27 cellular contexts compared by ENCODE assay signal in the genomic region with DNA sequence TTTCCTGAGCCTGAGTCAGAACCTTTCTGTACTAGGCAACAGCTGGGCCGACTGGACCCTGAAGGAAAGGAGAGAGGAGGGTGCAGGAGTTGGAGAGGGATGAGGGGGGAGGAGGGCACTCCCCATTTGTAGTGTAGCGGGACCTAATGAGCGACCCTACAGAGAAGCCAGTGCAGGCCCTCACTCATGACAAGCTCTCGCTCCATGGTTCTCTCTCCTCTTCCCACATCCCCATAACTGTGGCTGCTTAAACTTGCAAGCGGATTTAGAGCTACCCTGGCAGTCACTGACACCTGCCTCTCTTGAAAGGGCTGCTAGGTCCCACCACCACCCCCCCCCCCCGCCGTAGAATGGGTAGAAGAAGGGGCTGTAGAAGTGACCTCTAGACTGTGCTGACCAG. TPM values are rescaled to one million over a fixed set of nuclear protein-coding genes. Genes with fewer than 3 reads are reported as not detected.
DNase-seq lines count a peak whose midpoint lies in the region; ATAC-seq, FAIRE-seq and TF ChIP-seq lines count a peak whose summit lies in the region.
"Had no signal": no experiment of that assay in that cellular context is flagged by ENCODE, and none has a peak within 500 bp of the region (broad histone marks: within the 10 kb centered on the region; RNA-seq: fewer than 3 reads in every experiment).

No MANE protein-coding gene starts in this region.

- CTCF ChIA-PET in HepG2 (lab: Yijun Ruan, JAX; ENCODE audit: low intra/inter-chr PET ratio, low total read pairs): no interaction called here

- H3K27me3 ChIP-seq in HepG2 (ENCODE audit: control insufficient read depth in 1 of 2, insufficient read depth in 2 of 2, low read length in 2 of 2): no peaks in the 10 kb centered on the region
- no peaks in the 10 kb centered on the region for H3K27me3 ChIP-seq in right lobe of liver
- H3K27me3 ChIP-seq: BE2C, BLaER1 had no signal

- H3K9me3 ChIP-seq in HepG2 (ENCODE audit: low read length): no peaks in the 10 kb centered on the region
- no peaks in the 10 kb centered on the region for H3K9me3 ChIP-seq in right lobe of liver
- H3K9me3 ChIP-seq: BE2C had no signal

- POLR2A ChIA-PET in HepG2 (lab: Yijun Ruan, JAX): interaction anchor here (0.7 to 4.7 kb wide), 4 partner anchors 12 to 109 kb away, joined by 3 to 31 read pairs (median 4); no protein-coding TSS in a partner anchor

- H3K27me3 Mint-ChIP-seq in nephron progenitor cell (ENCODE audit: low read depth, poor library complexity): peaks cover 4% of the 10 kb centered on the region
- H3K27me3 Mint-ChIP-seq: CD4-positive, CD25-positive, alpha-beta regulatory T cell had no signal

- no TSS peak for BruUV-seq in HepG2 (replicated peaks; lab: Mats Ljungman, UMichigan)

- peak overlapping the region; percentile 44 for H3K27ac Mint-ChIP-seq in nephron progenitor cell
- H3K27ac Mint-ChIP-seq: CD14-positive monocyte; CD8-positive, alpha-beta T cell had no signal

- H3K79me2 ChIP-seq in HepG2 (ENCODE audit: insufficient read depth, low read length): peaks cover 96% of the 10 kb centered on the region

- H3K27ac ChIP-seq in HepG2 (ENCODE audit: extremely low read length, insufficient read depth, low read length): no peak overlapping the region
- no peak overlapping the region for H3K27ac ChIP-seq in right lobe of liver
- H3K27ac ChIP-seq: 22Rv1, A549, BLaER1 had no signal

- in situ Hi-C loops in HepG2 (cut with HindIII; ENCODE audit: extremely low pct_ligation_motif_present, low pct_unique_long_range_greater_than_20kb) (no loop called here), ACHN (cut with HindIII; ENCODE audit: low pct_ligation_motif_present, low pct_unique_long_range_greater_than_20kb, low sequenced_read_pairs) (no loop called here)

- WGBS in HepG2 (ENCODE audit: low lambda C conversion rate): 99% methylated on average over 7 of the region's 7 CpGs
- 94% methylated on average over 3 of the region's 7 CpGs for WGBS in right lobe of liver (ENCODE audit: insufficient coverage, low coverage, low lambda C conversion rate, missing lambda C conversion rate)

- no peak for FAIRE-seq in HepG2 (lab: Jason Lieb, UNC)
- FAIRE-seq: A549, GM12878, GM12892, GM18507 had no signal

- H3K4me1 Mint-ChIP-seq in nephron progenitor cell: peaks cover 40% of the 10 kb centered on the region
- H3K4me1 Mint-ChIP-seq: CD14-positive monocyte had no signal

- H3K4me2 ChIP-seq in HepG2 (ENCODE audit: low read depth, low read length): no peak overlapping the region
- H3K4me2 ChIP-seq: A549, BLaER1 had no signal

- H3K9me3 Mint-ChIP-seq in nephron progenitor cell: peaks cover 9% of the 10 kb centered on the region
- H3K9me3 Mint-ChIP-seq: CD8-positive, alpha-beta T cell had no signal

- TF ChIP-seq CTCF in HepG2 (CRISPR knock-in tag; IDR thresholded peaks at IDR 0.05) (no peak), right lobe of liver (IDR thresholded peaks at IDR 0.05) (no peak), nephron progenitor cell (IDR thresholded peaks at IDR 0.05) (no peak)

- H3K4me3 Mint-ChIP-seq in nephron progenitor cell: no peak overlapping the region
- H3K4me3 Mint-ChIP-seq: CD14-positive monocyte; CD4-positive, CD25-positive, alpha-beta regulatory T cell; CD8-positive, alpha-beta T cell had no signal

- TF ChIP-seq EP300 in HepG2 (IDR thresholded peaks at IDR 0.05; ENCODE audit: low read depth in 2 of 2, low read length in 2 of 2): no peak
- TF ChIP-seq EP300 in HepG2 (CRISPR knock-in tag; IDR thresholded peaks at IDR 0.05; ENCODE audit: borderline replicate concordance): no peak

- TF ChIP-seq POLR2A in HepG2 (IDR thresholded peaks at IDR 0.05; ENCODE audit: insufficient read depth in 1 of 2, low read depth in 2 of 2, low read length in 2 of 2): no peak; a peak in 1 of 4 replicates
- TF ChIP-seq POLR2A in right lobe of liver (IDR thresholded peaks at IDR 0.05): no peak

- ATAC-seq in HepG2 (0 out of 3 replicates have a peak, but pooled peaks have one; percentile 1), right lobe of liver (no peak)
- ATAC-seq: A549; CD8-positive, alpha-beta T cell; GM12878 had no signal

- TF ChIP-seq RAD21 in HepG2 (CRISPR knock-in tag; IDR thresholded peaks at IDR 0.05): no peak

- intact Hi-C loops in HepG2 (cut with micrococcal nuclease; ENCODE audit: unreplicated experiment) (no loop called here), right lobe of liver (cut with DNase I) (no loop called here), posterior vena cava (cut with DNase I) (no loop called here)

- H4K20me1 ChIP-seq in HepG2 (ENCODE audit: insufficient read depth, low read length): peaks cover 99% of the 10 kb centered on the region
- H4K20me1 ChIP-seq: BLaER1 had no signal

- H2AFZ ChIP-seq in HepG2 (ENCODE audit: low read length): no peak overlapping the region

- no peak overlapping the region for H3K9ac ChIP-seq in HepG2 (ENCODE audit: insufficient read depth, low read depth, low read length)
- H3K9ac ChIP-seq: BLaER1 had no signal

- H3K36me3 Mint-ChIP-seq in nephron progenitor cell (ENCODE audit: low read depth): peaks cover 60% of the 10 kb centered on the region
- H3K36me3 Mint-ChIP-seq: CD14-positive monocyte had no signal

- H3K4me1 ChIP-seq in HepG2 (ENCODE audit: insufficient read depth, low read length) (peaks cover 91% of the 10 kb centered on the region), right lobe of liver (no peaks in the 10 kb centered on the region)
- H3K4me1 ChIP-seq: A549, BE2C had no signal

- H3K4me3 ChIP-seq in HepG2 (replicated peaks in 1 of 3; ENCODE audit: insufficient read depth in 1 of 3, low read depth in 2 of 3, low read length in 3 of 3): no peak overlapping the region
- H3K4me3 ChIP-seq in right lobe of liver: no peak overlapping the region
- H3K4me3 ChIP-seq: A549, BLaER1, GM12878 had no signal

- DNase-seq in HepG2 (ENCODE audit: low spot score): no peak
- no peak for DNase-seq in right lobe of liver
- no peak for DNase-seq in nephron progenitor cell
- DNase-seq in posterior vena cava (ENCODE audit: low spot score): peak; percentile 19
- no peak for DNase-seq in ACHN
- no peak for DNase-seq in COLO668 (lab: John Stamatoyannopoulos, UW; ENCODE audit: unreplicated experiment)
- DNase-seq: BE2C; C1 segment of cervical spinal cord; CD4-positive, CD25-positive, alpha-beta regulatory T cell; CD8-positive, alpha-beta T cell; COR-L47; DMS 273 treated with DMSO at 0.1 percent for 48 hours; DMS153; DMS53; DMS79; DND-41; EL; GDM1 had no signal

- peaks cover 73 to 94% of the 10 kb centered on the region in 2 experiments for H3K36me3 ChIP-seq in HepG2 (replicated peaks in 1 of 2; ENCODE audit: control insufficient read depth in 1 of 2, insufficient read depth in 2 of 2, low read length in 2 of 2)
- H3K36me3 ChIP-seq in right lobe of liver: no peaks in the 10 kb centered on the region
- H3K36me3 ChIP-seq: BE2C, BLaER1 had no signal

TF ChIP-seq in HepG2, 621 proteins besides CTCF, POLR2A, EP300 and RAD21:
- TF ChIP-seq RBFOX2 (IDR thresholded peaks at IDR 0.05; ENCODE audit: low read depth, low read length) (peak; percentile 72), RBM22 (optimal IDR thresholded peaks at IDR 0.05; ENCODE audit: low read length) (peak; percentile 78), POLR2G (IDR thresholded peaks at IDR 0.05; ENCODE audit: low read depth, low read length) (peak; percentile 20; the same call in 1 of the 2 replicates), AGO2 (optimal IDR thresholded peaks at IDR 0.05; ENCODE audit: low read depth, low read length) (peak; percentile 67), ZNF383 (CRISPR knock-in tag; IDR thresholded peaks at IDR 0.05; ENCODE audit: borderline replicate concordance) (no peak), HINFP (CRISPR knock-in tag; IDR thresholded peaks at IDR 0.05; ENCODE audit: low read depth) (no peak)

RNA-seq across cellular contexts. Expression of gene NKD1, which starts 14.5 kb away (rescaled TPM):
- total RNA-seq in HepG2 (2016; rRNA removed; fragmentation: Illumina TruSeq; extraction: Trizol) (59.0 and 70.4 TPM in 2 replicates), right lobe of liver (1 to 10 TPM in 5 of 6 experiments, under 1 TPM in 1; 0.69 to 2.6 (median 2.1) TPM), posterior vena cava (10 to 100 TPM; 25.7 to 67.6 TPM)
- 19.9 and 25.5 TPM in 2 replicates for total RNA-seq in HepG2 (2016; cell fraction: cytosol; rRNA removed; fragmentation: Illumina TruSeq; extraction: Trizol; ENCODE audit: low read depth)
- 50.0 and 70.7 TPM in 2 replicates for total RNA-seq in HepG2 (2016; cell fraction: insoluble cytoplasmic fraction; rRNA removed; fragmentation: Illumina TruSeq; extraction: Trizol)
- total RNA-seq in HepG2 (2016; cell fraction: membrane; rRNA removed; fragmentation: Illumina TruSeq; extraction: Trizol): 136 and 148 TPM in 2 replicates
- total RNA-seq in HepG2 (2016; cell fraction: nucleus; rRNA removed; fragmentation: Illumina TruSeq; extraction: Trizol): 61.9 and 70.6 TPM in 2 replicates
- 86.1 and 121 TPM in 2 replicates for polyA plus RNA-seq in HepG2 (2011; rRNA removed)
- polyA plus RNA-seq in HepG2 (2011; cell fraction: cytosol; rRNA removed): 22.3 and 49.7 TPM in 2 replicates
- 150 and 275 TPM in 2 replicates for polyA plus RNA-seq in HepG2 (2011; cell fraction: nucleus; rRNA removed)
- 58.7 and 76.3 TPM in 2 replicates for polyA plus RNA-seq in HepG2 (2012)
- polyA plus RNA-seq in HepG2 (2016; cell fraction: cytosol; fragmentation: Illumina TruSeq; extraction: Trizol; ENCODE audit: low read depth): 106 and 127 TPM in 2 replicates
- 95.8 and 124 TPM in 2 replicates for polyA plus RNA-seq in HepG2 (2016; cell fraction: insoluble cytoplasmic fraction; fragmentation: Illumina TruSeq; extraction: Trizol; ENCODE audit: low read depth)
- polyA plus RNA-seq in HepG2 (2016; cell fraction: membrane; fragmentation: Illumina TruSeq; extraction: Trizol; ENCODE audit: low read depth): 156 and 170 TPM in 2 replicates
- polyA plus RNA-seq in HepG2 (2016; cell fraction: nucleus; fragmentation: Illumina TruSeq; extraction: Trizol; ENCODE audit: insufficient read depth, low read depth): 155 and 169 TPM in 2 replicates
- 0.02 and 110 TPM in 2 replicates for polyA minus RNA-seq in HepG2 (2011; rRNA and poly(A)+ RNA removed; ENCODE audit: low replicate concordance)
- 14.3 and 28.8 TPM in 2 replicates for polyA minus RNA-seq in HepG2 (2011; cell fraction: cytosol; rRNA and poly(A)+ RNA removed)
- 43.1 and 57.6 TPM in 2 replicates for polyA minus RNA-seq in HepG2 (2011; cell fraction: nucleus; rRNA and poly(A)+ RNA removed)
- total RNA-seq: G401 had no signal
- polyA plus RNA-seq: AG04450, CD14-positive monocyte had no signal

Comparison
In these comparisons a context has a peak if more than half of its experiments do, and no peak if none do; other contexts are left out.
1. RNA of gene NKD1, which starts 14.5 kb away (total RNA-seq): 19.9 to 148 TPM in HepG2 and 25.7 to 67.6 TPM in posterior vena cava; 0.69 to 2.6 TPM in right lobe of liver; every median in the first group is over 4 times any median in the second.